Comparison of ENCODE assay signal across 1 cellular context in the genomic region with DNA sequence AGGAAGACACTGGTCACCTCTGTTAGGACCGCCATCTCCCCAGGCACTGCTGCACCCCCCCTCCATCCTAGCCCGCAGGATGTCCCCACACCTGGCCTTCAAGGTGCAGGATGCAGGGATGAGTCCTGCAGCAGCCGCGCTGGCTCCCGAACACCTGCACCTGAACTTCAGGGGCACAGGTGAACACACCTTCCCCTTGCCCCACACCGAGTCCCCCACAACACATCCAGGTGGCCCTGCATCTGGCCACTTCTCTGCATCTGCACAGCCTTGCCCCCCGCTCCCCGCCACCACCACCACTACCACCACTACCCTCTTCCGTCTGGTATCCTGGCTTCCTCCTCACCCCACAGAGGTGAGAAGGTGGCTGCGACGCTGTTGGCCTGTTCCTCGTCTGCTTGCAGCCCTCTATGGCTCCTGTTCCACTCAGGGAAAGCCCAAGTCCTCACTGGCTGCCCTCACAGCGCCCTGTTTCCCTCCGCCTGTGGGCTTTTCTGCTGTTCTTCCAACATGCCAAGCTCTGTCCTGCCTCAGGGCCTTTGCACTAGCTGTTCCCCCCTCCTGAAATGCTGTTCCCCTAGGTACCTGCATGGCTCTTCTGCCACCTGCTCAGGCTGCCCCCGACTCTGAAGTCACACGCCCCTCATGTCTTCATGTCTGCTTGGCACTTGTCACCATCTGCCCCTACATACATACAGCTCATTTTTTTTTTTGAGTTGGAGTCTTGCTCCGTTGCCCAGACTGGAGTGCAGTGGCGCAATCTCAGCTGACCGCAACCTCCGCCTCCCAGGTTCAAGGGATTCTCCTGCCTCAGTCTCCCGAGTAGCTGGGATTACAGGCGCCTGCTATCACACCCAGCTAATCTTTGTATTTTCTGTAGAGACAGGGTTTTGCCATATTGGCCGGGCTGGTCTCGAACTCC.
TF ChIP-seq lines count a peak whose summit lies in the region.

No MANE protein-coding gene starts in this region.

TF ChIP-seq in H1, 55 proteins besides CTCF, POLR2A, EP300 and RAD21:
- TF ChIP-seq FOSL1 (IDR thresholded peaks at IDR 0.05; ENCODE audit: insufficient read depth, low read depth, low read length) (no peak), KDM1A (IDR thresholded peaks at IDR 0.05; ENCODE audit: borderline replicate concordance, low read length) (peak; percentile 78; the same call in 1 of the 2 replicates), BACH1 (IDR thresholded peaks at IDR 0.05; ENCODE audit: low read length) (no peak), SIX5 (IDR thresholded peaks at IDR 0.05; ENCODE audit: low read depth, low read length) (no peak), GTF2F1 (IDR thresholded peaks at IDR 0.05; ENCODE audit: borderline replicate concordance, low read depth, low read length) (no peak), SP1 (IDR thresholded peaks at IDR 0.05; ENCODE audit: low read depth, low read length) (no peak)
